1 cellular context compared by ENCODE assay signal in genomic region chr7:155205368-155206285, GRCh38.
TF ChIP-seq lines count a peak whose summit lies in the region.

No MANE protein-coding gene starts in this region.

TF ChIP-seq in K562, 482 proteins besides CTCF, POLR2A, EP300 and RAD21 (continued from another document and continues in another):
- TF ChIP-seq ESRRA (IDR thresholded peaks at IDR 0.05; ENCODE audit: borderline replicate concordance, low read depth) (peak; percentile 92), KHSRP (IDR thresholded peaks at IDR 0.05) (peak; percentile 54; the same call in 1 of the 2 replicates), ZNF740 (CRISPR knock-in tag; IDR thresholded peaks at IDR 0.05) (peak; percentile 100), ZNF740 (tag; IDR thresholded peaks at IDR 0.05) (peak; percentile 61 to 97; a peak in 3 of 4 replicates), IRF1 (CRISPR knock-in tag; IDR thresholded peaks at IDR 0.05; ENCODE audit: borderline replicate concordance) (peak; percentile 80; the same call in 1 of the 2 replicates), CBX5 (IDR thresholded peaks at IDR 0.05; ENCODE audit: borderline replicate concordance, low read depth) (peak; percentile 89), NFE2L1 (tag; IDR thresholded peaks at IDR 0.05; ENCODE audit: borderline replicate concordance, low read depth) (no peak), ZNF785 (CRISPR knock-in tag; IDR thresholded peaks at IDR 0.05) (no peak), SLC30A9 (CRISPR knock-in tag; IDR thresholded peaks at IDR 0.05) (0 out of 2 replicates have a peak, but pooled peaks have one; percentile 42), IFI16 (CRISPR knock-in tag; IDR thresholded peaks at IDR 0.05) (no peak), ZNF76 (CRISPR knock-in tag; IDR thresholded peaks at IDR 0.05; ENCODE audit: borderline replicate concordance) (no peak), GTF3C2 (IDR thresholded peaks at IDR 0.05; ENCODE audit: borderline replicate concordance, extremely low read depth, insufficient read length) (peak; percentile 2), ZNF717 (CRISPR knock-in tag; IDR thresholded peaks at IDR 0.05) (no peak), FIP1L1 (IDR thresholded peaks at IDR 0.05; ENCODE audit: low read depth, low read length, poor library complexity, severe bottlenecking) (no peak), NFATC3 (IDR thresholded peaks at IDR 0.05) (peak; percentile 63; the same call in 1 of the 2 replicates), TCF3 (CRISPR knock-in tag; IDR thresholded peaks at IDR 0.05) (peak; percentile 67; the same call in 1 of the 2 replicates), MBD2 (IDR thresholded peaks at IDR 0.05; ENCODE audit: borderline replicate concordance, low read depth) (peak; percentile 75; the same call in 1 of the 2 replicates), FOXP1 (CRISPR knock-in tag; IDR thresholded peaks at IDR 0.05) (peak; percentile 98), BCL6 (CRISPR knock-in tag; IDR thresholded peaks at IDR 0.05) (no peak), LCOR (CRISPR knock-in tag; IDR thresholded peaks at IDR 0.05) (peak; percentile 100), KLF6 (CRISPR knock-in tag; IDR thresholded peaks at IDR 0.05; ENCODE audit: borderline replicate concordance) (no peak), PTBP1 (IDR thresholded peaks at IDR 0.05; ENCODE audit: low read depth, low read length) (peak; percentile 72; the same call in 1 of the 2 replicates), HMGN3 (IDR thresholded peaks at IDR 0.05; ENCODE audit: borderline replicate concordance, extremely low read depth, insufficient read length, low read depth, low read length) (peak; percentile 98), POLR3A (IDR thresholded peaks at IDR 0.05; ENCODE audit: borderline replicate concordance, extremely low read depth, insufficient read depth, insufficient read length) (no peak), PHB (CRISPR knock-in tag; IDR thresholded peaks at IDR 0.05) (0 out of 2 replicates have a peak, but pooled peaks have one; percentile 36), ZNF324 (CRISPR knock-in tag; IDR thresholded peaks at IDR 0.05) (no peak), ZNF316 (IDR thresholded peaks at IDR 0.05) (peak; percentile 94), HSF4 (CRISPR knock-in tag; IDR thresholded peaks at IDR 0.05; ENCODE audit: borderline replicate concordance) (no peak), ZNF589 (CRISPR knock-in tag; IDR thresholded peaks at IDR 0.05; ENCODE audit: low read depth) (peak; percentile 72), HMBOX1 (IDR thresholded peaks at IDR 0.05) (no peak; the same call in 1 of the 2 replicates), HNRNPLL (IDR thresholded peaks at IDR 0.05; ENCODE audit: low read depth, low read length, poor library complexity, severe bottlenecking) (peak; percentile 79), RNF2 (IDR thresholded peaks at IDR 0.05) (peak; percentile 98), RBM15 (IDR thresholded peaks at IDR 0.05; ENCODE audit: insufficient read depth, low read length) (no peak), CHD1 (IDR thresholded peaks at IDR 0.05; ENCODE audit: low read length) (peak; percentile 89), KLF10 (CRISPR knock-in tag; IDR thresholded peaks at IDR 0.05) (no peak), POLR2AphosphoS2 (IDR thresholded peaks at IDR 0.05; ENCODE audit: low read length) (0 out of 2 replicates have a peak, but pooled peaks have one; percentile 72), PKNOX1 (IDR thresholded peaks at IDR 0.05) (peak; percentile 92), ZBTB12 (CRISPR knock-in tag; IDR thresholded peaks at IDR 0.05) (peak; percentile 78), LARP7 (IDR thresholded peaks at IDR 0.05) (peak; percentile 100), SAP30 (IDR thresholded peaks at IDR 0.05; ENCODE audit: borderline replicate concordance, insufficient read depth, low read depth, low read length, poor library complexity, severe bottlenecking) (no peak), RFX7 (CRISPR knock-in tag; IDR thresholded peaks at IDR 0.05) (no peak), BDP1 (IDR thresholded peaks at IDR 0.05; ENCODE audit: insufficient read depth, insufficient read length) (no peak), ZNF282 (CRISPR knock-in tag; IDR thresholded peaks at IDR 0.05) (no peak; the same call in 1 of the 2 replicates), ZNF583 (CRISPR knock-in tag; IDR thresholded peaks at IDR 0.05) (no peak), NCOA2 (IDR thresholded peaks at IDR 0.05; ENCODE audit: partially characterized antibody in 2 of 2) (peak in 1 of 2 experiments; percentile 71)
- TF ChIP-seq, protein P1, sequence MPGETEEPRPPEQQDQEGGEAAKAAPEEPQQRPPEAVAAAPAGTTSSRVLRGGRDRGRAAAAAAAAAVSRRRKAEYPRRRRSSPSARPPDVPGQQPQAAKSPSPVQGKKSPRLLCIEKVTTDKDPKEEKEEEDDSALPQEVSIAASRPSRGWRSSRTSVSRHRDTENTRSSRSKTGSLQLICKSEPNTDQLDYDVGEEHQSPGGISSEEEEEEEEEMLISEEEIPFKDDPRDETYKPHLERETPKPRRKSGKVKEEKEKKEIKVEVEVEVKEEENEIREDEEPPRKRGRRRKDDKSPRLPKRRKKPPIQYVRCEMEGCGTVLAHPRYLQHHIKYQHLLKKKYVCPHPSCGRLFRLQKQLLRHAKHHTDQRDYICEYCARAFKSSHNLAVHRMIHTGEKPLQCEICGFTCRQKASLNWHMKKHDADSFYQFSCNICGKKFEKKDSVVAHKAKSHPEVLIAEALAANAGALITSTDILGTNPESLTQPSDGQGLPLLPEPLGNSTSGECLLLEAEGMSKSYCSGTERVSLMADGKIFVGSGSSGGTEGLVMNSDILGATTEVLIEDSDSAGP (CRISPR knock-in tag; IDR thresholded peaks at IDR 0.05) = peak; percentile 83
- TF ChIP-seq, protein P2, sequence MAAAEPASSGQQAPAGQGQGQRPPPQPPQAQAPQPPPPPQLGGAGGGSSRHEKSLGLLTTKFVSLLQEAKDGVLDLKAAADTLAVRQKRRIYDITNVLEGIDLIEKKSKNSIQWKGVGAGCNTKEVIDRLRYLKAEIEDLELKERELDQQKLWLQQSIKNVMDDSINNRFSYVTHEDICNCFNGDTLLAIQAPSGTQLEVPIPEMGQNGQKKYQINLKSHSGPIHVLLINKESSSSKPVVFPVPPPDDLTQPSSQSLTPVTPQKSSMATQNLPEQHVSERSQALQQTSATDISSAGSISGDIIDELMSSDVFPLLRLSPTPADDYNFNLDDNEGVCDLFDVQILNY (CRISPR knock-in tag; IDR thresholded peaks at IDR 0.05) = peak; percentile 96
- TF ChIP-seq, protein P3, sequence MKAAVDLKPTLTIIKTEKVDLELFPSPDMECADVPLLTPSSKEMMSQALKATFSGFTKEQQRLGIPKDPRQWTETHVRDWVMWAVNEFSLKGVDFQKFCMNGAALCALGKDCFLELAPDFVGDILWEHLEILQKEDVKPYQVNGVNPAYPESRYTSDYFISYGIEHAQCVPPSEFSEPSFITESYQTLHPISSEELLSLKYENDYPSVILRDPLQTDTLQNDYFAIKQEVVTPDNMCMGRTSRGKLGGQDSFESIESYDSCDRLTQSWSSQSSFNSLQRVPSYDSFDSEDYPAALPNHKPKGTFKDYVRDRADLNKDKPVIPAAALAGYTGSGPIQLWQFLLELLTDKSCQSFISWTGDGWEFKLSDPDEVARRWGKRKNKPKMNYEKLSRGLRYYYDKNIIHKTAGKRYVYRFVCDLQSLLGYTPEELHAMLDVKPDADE (conservative IDR thresholded peaks at IDR 0.05; ENCODE audit: control insufficient read depth, low read depth, low read length) = peak; percentile 52; the same call in 1 of the 2 replicates
- TF ChIP-seq, protein P4, sequence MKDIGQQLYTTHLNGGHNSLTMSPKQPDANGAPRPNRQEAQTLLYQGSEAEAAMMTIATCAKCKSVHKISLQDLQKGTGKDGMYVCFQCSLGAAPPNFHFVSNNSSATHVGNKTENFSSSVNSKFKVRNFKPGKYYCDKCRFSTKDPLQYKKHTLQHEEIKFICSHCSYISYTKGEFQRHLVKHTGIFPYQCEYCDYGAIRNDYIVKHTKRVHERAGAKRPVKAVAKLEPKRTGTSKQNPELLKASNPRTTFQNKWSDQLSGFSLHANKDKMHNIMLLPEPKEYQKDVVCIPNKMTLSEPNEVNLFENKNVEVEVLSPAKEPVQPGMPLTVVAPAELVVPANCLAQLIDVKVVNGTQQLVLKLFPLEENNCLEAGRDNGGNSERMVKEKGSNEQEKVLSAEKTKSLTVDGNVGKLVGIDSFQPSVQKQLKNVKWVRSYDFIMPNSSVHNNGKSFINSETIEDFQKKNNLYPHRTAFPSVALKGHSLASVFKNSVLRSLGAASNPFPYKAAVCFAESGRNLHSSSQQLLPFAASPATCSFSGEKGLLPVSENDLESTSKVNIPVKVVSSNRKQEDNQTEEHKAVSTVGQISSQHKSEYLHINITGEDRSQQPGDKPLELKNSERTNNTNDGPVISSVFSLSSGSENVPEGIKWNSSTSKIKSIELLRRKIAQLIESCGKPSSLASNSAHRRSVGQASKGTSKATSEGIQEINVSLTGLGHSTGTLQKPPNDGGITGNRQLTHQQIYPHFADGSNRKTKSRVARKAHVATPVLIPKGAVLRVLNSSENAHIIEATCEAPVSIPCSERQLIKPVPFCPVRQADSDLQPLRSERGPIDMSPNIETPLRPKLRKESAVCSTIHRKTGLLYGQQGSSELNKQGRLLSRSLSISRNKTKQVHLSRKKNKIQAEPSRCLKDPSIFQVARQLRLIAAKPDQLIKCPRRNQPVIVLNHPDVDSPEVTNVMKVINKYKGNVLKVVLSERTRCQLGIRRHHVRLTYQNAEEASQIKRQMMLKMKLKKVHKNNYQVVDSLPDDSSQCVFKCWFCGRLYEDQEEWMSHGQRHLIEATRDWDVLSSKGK (CRISPR knock-in tag; IDR thresholded peaks at IDR 0.05) = no peak
